1 cellular context compared by ENCODE assay signal in genomic region chr6:33950891-33951889, GRCh38.
TF ChIP-seq lines count a peak whose summit lies in the region.

No MANE protein-coding gene starts in this region.

TF ChIP-seq in K562, 482 proteins besides CTCF, POLR2A, EP300 and RAD21 (continued from another document):
- TF ChIP-seq, protein P1, sequence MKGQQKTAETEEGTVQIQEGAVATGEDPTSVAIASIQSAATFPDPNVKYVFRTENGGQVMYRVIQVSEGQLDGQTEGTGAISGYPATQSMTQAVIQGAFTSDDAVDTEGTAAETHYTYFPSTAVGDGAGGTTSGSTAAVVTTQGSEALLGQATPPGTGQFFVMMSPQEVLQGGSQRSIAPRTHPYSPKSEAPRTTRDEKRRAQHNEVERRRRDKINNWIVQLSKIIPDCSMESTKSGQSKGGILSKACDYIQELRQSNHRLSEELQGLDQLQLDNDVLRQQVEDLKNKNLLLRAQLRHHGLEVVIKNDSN (CRISPR knock-in tag; IDR thresholded peaks at IDR 0.05): peak; percentile 68
- TF ChIP-seq, protein P2, sequence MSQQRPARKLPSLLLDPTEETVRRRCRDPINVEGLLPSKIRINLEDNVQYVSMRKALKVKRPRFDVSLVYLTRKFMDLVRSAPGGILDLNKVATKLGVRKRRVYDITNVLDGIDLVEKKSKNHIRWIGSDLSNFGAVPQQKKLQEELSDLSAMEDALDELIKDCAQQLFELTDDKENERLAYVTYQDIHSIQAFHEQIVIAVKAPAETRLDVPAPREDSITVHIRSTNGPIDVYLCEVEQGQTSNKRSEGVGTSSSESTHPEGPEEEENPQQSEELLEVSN (IDR thresholded peaks at IDR 0.05; ENCODE audit: borderline replicate concordance in 1 of 2, extremely low read depth in 1 of 2, insufficient read depth in 1 of 2, insufficient read length in 1 of 2, low read depth in 1 of 2, low read length in 1 of 2, poor library complexity in 1 of 2, severe bottlenecking in 1 of 2): peak in 1 of 2 experiments; percentile 50
- TF ChIP-seq MAX (CRISPR knock-in tag; IDR thresholded peaks at IDR 0.05) (peak; percentile 28; the same call in 1 of the 2 replicates), BHLHE40 (IDR thresholded peaks at IDR 0.05; ENCODE audit: low read length) (peak; percentile 53), CTBP1 (IDR thresholded peaks at IDR 0.05; ENCODE audit: borderline replicate concordance) (no peak), ATF1 (CRISPR knock-in tag; IDR thresholded peaks at IDR 0.05) (no peak), ATF1 (tag; IDR thresholded peaks at IDR 0.05) (no peak)
